16 cellular contexts compared by ENCODE assay signal in the genomic region with DNA sequence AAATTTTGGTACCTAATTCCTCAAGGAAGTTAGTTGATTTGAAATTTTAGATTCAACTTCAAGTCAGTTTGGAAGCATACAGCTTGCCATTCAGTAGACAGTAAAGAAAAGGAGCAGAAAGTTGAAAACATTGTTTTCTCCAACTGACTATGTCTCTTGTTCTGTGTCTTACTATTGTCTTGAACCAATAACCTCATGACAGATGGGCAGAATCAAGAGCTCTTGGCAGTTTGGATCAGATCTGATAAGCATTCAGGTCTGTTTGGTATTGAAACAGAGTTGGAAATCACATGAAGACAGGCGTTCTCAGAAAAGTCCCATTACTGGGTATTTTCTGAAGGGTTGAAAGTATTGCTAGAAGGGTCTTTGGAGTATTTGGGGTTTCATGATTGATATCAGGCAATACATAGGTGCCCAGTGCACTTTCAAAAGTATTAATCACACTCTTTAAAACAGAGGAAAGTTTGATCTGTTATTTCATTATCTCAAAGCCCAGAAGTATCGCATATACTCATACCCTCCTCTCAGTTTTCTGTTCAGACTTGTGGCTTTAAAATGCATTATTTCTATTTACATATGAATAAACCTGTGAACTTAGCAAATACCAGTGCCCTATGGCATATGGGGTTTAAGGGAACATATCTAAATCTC.
"Had no signal": no experiment of that assay in that cellular context is flagged by ENCODE, and none has a peak within 500 bp of the region (broad histone marks: within the 10 kb centered on the region; RNA-seq: fewer than 3 reads in every experiment).

No MANE protein-coding gene starts in this region.

- H3K9me3 Mint-ChIP-seq: activated naive CD8-positive, alpha-beta T cell treated with anti-CD3 and anti-CD28 coated beads, Interleukin-2, amount 10 ng/mL, durations not matched to agents 7 days and 5 days; activated T-cell treated with anti-CD3 and anti-CD28 coated beads, Interleukin-2, amount 50 U/mL, for 24 hours; dendritic cell treated with granulocyte-macrophage colony-stimulating factor and Interleukin-4, amounts not matched to agents 40 ng/mL and 50 ng/mL, for 4 days; effector memory CD8-positive, alpha-beta T cell; nephron progenitor cell had no signal

- H3K36me3 Mint-ChIP-seq: activated naive CD8-positive, alpha-beta T cell treated with anti-CD3 and anti-CD28 coated beads, Interleukin-2, amount 10 ng/mL, durations not matched to agents 7 days and 5 days had no signal

- H3K4me3 Mint-ChIP-seq: activated naive CD8-positive, alpha-beta T cell treated with anti-CD3 and anti-CD28 coated beads, Interleukin-2, amount 10 ng/mL, durations not matched to agents 7 days and 5 days; activated T-cell treated with anti-CD3 and anti-CD28 coated beads, Interleukin-2, amount 50 U/mL, for 24 hours; dendritic cell treated with granulocyte-macrophage colony-stimulating factor and Interleukin-4, amounts not matched to agents 40 ng/mL and 50 ng/mL, for 4 days; effector memory CD8-positive, alpha-beta T cell; nephron progenitor cell had no signal

- H3K4me1 Mint-ChIP-seq: activated naive CD8-positive, alpha-beta T cell treated with anti-CD3 and anti-CD28 coated beads, Interleukin-2, amount 10 ng/mL, durations not matched to agents 7 days and 5 days had no signal

- H3K27ac Mint-ChIP-seq: activated naive CD8-positive, alpha-beta T cell treated with anti-CD3 and anti-CD28 coated beads, Interleukin-2, amount 10 ng/mL, durations not matched to agents 7 days and 5 days; activated T-cell treated with anti-CD3 and anti-CD28 coated beads, Interleukin-2, amount 50 U/mL, for 24 hours; dendritic cell treated with granulocyte-macrophage colony-stimulating factor and Interleukin-4, amounts not matched to agents 40 ng/mL and 50 ng/mL, for 4 days; effector memory CD8-positive, alpha-beta T cell; nephron progenitor cell had no signal

- H3K27me3 Mint-ChIP-seq: activated naive CD8-positive, alpha-beta T cell treated with anti-CD3 and anti-CD28 coated beads, Interleukin-2, amount 10 ng/mL, durations not matched to agents 7 days and 5 days; dendritic cell treated with granulocyte-macrophage colony-stimulating factor and Interleukin-4, amounts not matched to agents 40 ng/mL and 50 ng/mL, for 4 days had no signal

- DNase-seq: activated CD4-positive, alpha-beta T cell treated with anti-CD3 and anti-CD28 coated beads, Interleukin-2, amount 50 U/mL, for 48 hours; activated naive CD8-positive, alpha-beta T cell treated with anti-CD3 and anti-CD28 coated beads, Interleukin-2, amount 10 ng/mL, durations not matched to agents 7 days and 5 days; activated T-cell treated with anti-CD3 and anti-CD28 coated beads, Interleukin-2, amount 50 U/mL, for 24 hours; anterior cingulate cortex; brain microvascular endothelial cell; cerebellar nuclear complex; effector memory CD8-positive, alpha-beta T cell; head of caudate nucleus; nephron progenitor cell; right cardiac atrium; stimulated activated CD4-positive, alpha-beta T cell treated with anti-CD3 and anti-CD28 coated beads, Interleukin-4, amount 100 ng/mL, for 24 hours; stomach; testis; upper lobe of right lung; WERI-Rb-1 had no signal
